ENCODE assay signal across 26 cellular contexts in genomic region chr11:74004046-74004693, GRCh38. TPM values are rescaled to one million over a fixed set of nuclear protein-coding genes. Genes with fewer than 3 reads are reported as not detected.
DNase-seq lines count a peak whose midpoint lies in the region; ATAC-seq, FAIRE-seq and TF ChIP-seq lines count a peak whose summit lies in the region.
"Had no signal": no experiment of that assay in that cellular context is flagged by ENCODE, and none has a peak within 500 bp of the region (broad histone marks: within the 10 kb centered on the region; RNA-seq: fewer than 3 reads in every experiment).

No MANE protein-coding gene starts in this region.

- H3K4me3 ChIP-seq in sigmoid colon = no peak overlapping the region
- H3K4me3 ChIP-seq: A549, neural progenitor cell, PC-9 had no signal

- no peaks in the 10 kb centered on the region for H3K27me3 Mint-ChIP-seq in activated CD4-positive, alpha-beta T cell treated with anti-CD3 and anti-CD28 coated beads, Interleukin-2, amount 10 ng/mL, durations not matched to agents 24 days and 14 days
- H3K27me3 Mint-ChIP-seq in T-helper 17 cell = no peaks in the 10 kb centered on the region
- H3K27me3 Mint-ChIP-seq in central memory CD8-positive, alpha-beta T cell = no peaks in the 10 kb centered on the region
- H3K27me3 Mint-ChIP-seq: activated B cell treated with CpG ODN at 0.5 μM for 24 hours had no signal

- intact Hi-C loops in activated CD4-positive, alpha-beta T cell treated with anti-CD3 and anti-CD28 coated beads, Interleukin-2, amount 10 ng/mL, durations not matched to agents 24 days and 14 days (cut with micrococcal nuclease) = loop anchor here (2.0 kb wide), 1 partner anchor 17 kb away; no protein-coding TSS in a partner anchor
- intact Hi-C loops in sigmoid colon (cut with DNase I) = no loop called here

- no peaks in the 10 kb centered on the region for H3K9me3 ChIP-seq in T-helper 17 cell (ENCODE audit: control insufficient read depth, low read length, poor library complexity, severe bottlenecking)
- H3K9me3 ChIP-seq in sigmoid colon = no peaks in the 10 kb centered on the region
- H3K9me3 ChIP-seq: A549, BE2C had no signal

- peak overlapping the region; percentile 96 for H3K27ac Mint-ChIP-seq in activated CD4-positive, alpha-beta T cell treated with anti-CD3 and anti-CD28 coated beads, Interleukin-2, amount 10 ng/mL, durations not matched to agents 24 days and 14 days
- peak overlapping the region; percentile 100 for H3K27ac Mint-ChIP-seq in T-helper 17 cell
- peak overlapping the region; percentile 95 for H3K27ac Mint-ChIP-seq in central memory CD8-positive, alpha-beta T cell (ENCODE audit: low read depth)
- H3K27ac Mint-ChIP-seq: neural progenitor cell had no signal

- TF ChIP-seq POLR2A in sigmoid colon (IDR thresholded peaks at IDR 0.05) = no peak

- peaks cover 68% of the 10 kb centered on the region for H3K4me1 Mint-ChIP-seq in activated CD4-positive, alpha-beta T cell treated with anti-CD3 and anti-CD28 coated beads, Interleukin-2, amount 10 ng/mL, durations not matched to agents 24 days and 14 days
- peaks cover 62% of the 10 kb centered on the region for H3K4me1 Mint-ChIP-seq in T-helper 17 cell
- H3K4me1 Mint-ChIP-seq in central memory CD8-positive, alpha-beta T cell = peaks cover 60% of the 10 kb centered on the region

- peaks cover 27% of the 10 kb centered on the region for H3K36me3 Mint-ChIP-seq in activated CD4-positive, alpha-beta T cell treated with anti-CD3 and anti-CD28 coated beads, Interleukin-2, amount 10 ng/mL, durations not matched to agents 24 days and 14 days (ENCODE audit: low read depth)
- H3K36me3 Mint-ChIP-seq in T-helper 17 cell (ENCODE audit: low read depth) = no peaks in the 10 kb centered on the region
- peaks cover 7% of the 10 kb centered on the region for H3K36me3 Mint-ChIP-seq in central memory CD8-positive, alpha-beta T cell (ENCODE audit: insufficient read depth)

- FAIRE-seq in HTR-8/SVneo (lab: Jason Lieb, UNC) = no peak
- FAIRE-seq: A549, endothelial cell of umbilical vein, GM18507, small intestine had no signal

- H3K36me3 ChIP-seq in sigmoid colon = peaks cover 0 to 17% (median 3%) of the 10 kb centered on the region in 4 donors
- H3K36me3 ChIP-seq: BE2C, brain microvascular endothelial cell, neural progenitor cell had no signal

- no peak for ATAC-seq in T-helper 17 cell
- ATAC-seq in central memory CD8-positive, alpha-beta T cell (replicated peaks; ENCODE audit: extremely low read depth, poor library complexity, severe bottlenecking) = no peak
- no peak for ATAC-seq in GM21529 (IDR thresholded peaks at IDR 0.05; ENCODE audit: unreplicated experiment)
- ATAC-seq: A549, left lobe of liver had no signal

- no peak overlapping the region for H3K27ac ChIP-seq in sigmoid colon
- H3K27ac ChIP-seq: A549, brain microvascular endothelial cell, neural progenitor cell, PC-9 had no signal

- no peak for TF ChIP-seq CTCF in sigmoid colon (IDR thresholded peaks at IDR 0.05)

- no peak for DNase-seq in activated CD4-positive, alpha-beta T cell treated with anti-CD3 and anti-CD28 coated beads, Interleukin-2, amount 10 ng/mL, durations not matched to agents 24 days and 14 days
- no peak for DNase-seq in activated CD4-positive, alpha-beta T cell treated with anti-CD3 and anti-CD28 coated beads for 48 hours
- no peak for DNase-seq in T-helper 17 cell
- DNase-seq in central memory CD8-positive, alpha-beta T cell (ENCODE audit: low spot score in 2 of 2) = no peak
- DNase-seq in sigmoid colon = peak; percentile 24
- no peak for DNase-seq in SW 1271 (lab: John Stamatoyannopoulos, UW)
- no peak for DNase-seq in HTR-8/SVneo (ENCODE audit: insufficient read length, low spot score)
- DNase-seq: activated B cell treated with CpG ODN at 0.5 μM for 24 hours; activated naive CD4-positive, alpha-beta T cell treated with anti-CD3 and anti-CD28 coated beads, Interleukin-2, amount 50 U/mL, for 16 hours; BE2C; brain microvascular endothelial cell; H7; KG1; midbrain; NCI-H187; NCI-H226; PC-9; small intestine; stimulated activated CD4-positive, alpha-beta T cell treated with anti-CD3 and anti-CD28 coated beads, Interleukin-4, amount 100 ng/mL, for 1 hour had no signal

- H3K4me3 Mint-ChIP-seq in activated CD4-positive, alpha-beta T cell treated with anti-CD3 and anti-CD28 coated beads, Interleukin-2, amount 10 ng/mL, durations not matched to agents 24 days and 14 days = no peak overlapping the region
- H3K4me3 Mint-ChIP-seq in T-helper 17 cell = peak overlapping the region; percentile 90
- no peak overlapping the region for H3K4me3 Mint-ChIP-seq in central memory CD8-positive, alpha-beta T cell
- H3K4me3 Mint-ChIP-seq: activated B cell treated with CpG ODN at 0.5 μM for 24 hours, neural progenitor cell had no signal

- no peaks in the 10 kb centered on the region for H3K9me3 Mint-ChIP-seq in activated CD4-positive, alpha-beta T cell treated with anti-CD3 and anti-CD28 coated beads, Interleukin-2, amount 10 ng/mL, durations not matched to agents 24 days and 14 days
- no peaks in the 10 kb centered on the region for H3K9me3 Mint-ChIP-seq in central memory CD8-positive, alpha-beta T cell
- H3K9me3 Mint-ChIP-seq: activated B cell treated with CpG ODN at 0.5 μM for 24 hours, neural progenitor cell had no signal

- H3K4me1 ChIP-seq in sigmoid colon = peaks cover 0 to 5% (median 0%) of the 10 kb centered on the region in 4 donors
- H3K4me1 ChIP-seq: A549, BE2C, neural progenitor cell had no signal

- no peak for TF ChIP-seq EP300 in sigmoid colon (IDR thresholded peaks at IDR 0.05)

- 87 to 94% methylated on average over 6 of the region's 6 CpGs for WGBS in sigmoid colon, 2 donors

- no peaks in the 10 kb centered on the region for H3K27me3 ChIP-seq in sigmoid colon
- H3K27me3 ChIP-seq: BE2C, brain microvascular endothelial cell, neural progenitor cell had no signal

RNA-seq across cellular contexts. Expression of gene UCP3, which starts 4.7 kb away (rescaled TPM):
- 2.9 and 3.6 TPM in 2 replicates for total RNA-seq in activated CD4-positive, alpha-beta T cell treated with anti-CD3 and anti-CD28 coated beads, Interleukin-2, amount 10 ng/mL, durations not matched to agents 24 days and 14 days
- total RNA-seq in T-helper 17 cell (1 to 10 TPM; 5.5 to 6.0 TPM), sigmoid colon (1 to 10 TPM in 2 of 4 donors, under 1 TPM in 2; 0.41 to 2.8 (median 1.0) TPM)
- 1 to 10 TPM in 1 of 3 donors, under 1 TPM in 1, not detected in 1; 0.23 to 1.9 TPM for polyA plus RNA-seq in sigmoid colon

RNA-seq across cellular contexts. Expression of gene UCP2, which starts 21.5 kb away (rescaled TPM):
- total RNA-seq in activated CD4-positive, alpha-beta T cell treated with anti-CD3 and anti-CD28 coated beads, Interleukin-2, amount 10 ng/mL, durations not matched to agents 24 days and 14 days = 447 and 452 TPM in 2 replicates
- total RNA-seq in T-helper 17 cell (100 to 1,000 TPM; 701 to 919 TPM), sigmoid colon (10 to 100 TPM; 23.8 to 38.8 (median 27.9) TPM)
- 100 to 1,000 TPM in 1 of 3 donors, 10 to 100 TPM in 2; 37.2 to 117 (median 52.5) TPM for polyA plus RNA-seq in sigmoid colon

RNA-seq across cellular contexts. Expression of gene DNAJB13, which starts 53.3 kb away (rescaled TPM):
- 0.26 and 1.0 TPM in 2 replicates for total RNA-seq in activated CD4-positive, alpha-beta T cell treated with anti-CD3 and anti-CD28 coated beads, Interleukin-2, amount 10 ng/mL, durations not matched to agents 24 days and 14 days
- total RNA-seq in T-helper 17 cell (under 1 TPM in 1 of 2 donors, not detected in 1; 0.40 TPM), sigmoid colon (under 1 TPM in 1 of 4 donors, not detected in 3; 0.27 TPM)
- not detected for polyA plus RNA-seq in sigmoid colon
- total RNA-seq: activated B cell treated with CpG ODN at 0.5 μM for 24 hours, H7, left lobe of liver, pulmonary artery endothelial cell had no signal

Comparison
In these comparisons a context has a peak if more than half of its experiments do, and no peak if none do; other contexts are left out.
1. RNA of gene UCP2, which starts 21.5 kb away (total RNA-seq): 701 to 919 TPM in T-helper 17 cell and 447 to 452 TPM in activated CD4-positive, alpha-beta T cell treated with anti-CD3 and anti-CD28 coated beads, Interleukin-2, amount 10 ng/mL, durations not matched to agents 24 days and 14 days; 23.8 to 38.8 TPM in sigmoid colon; every median in the first group is over 10 times any median in the second.
2. Peak in every context shown above with its lines, with median percentiles within 50 percentile points of each other: H3K27ac Mint-ChIP-seq.